1 cellular context compared by ENCODE assay signal in the genomic region with DNA sequence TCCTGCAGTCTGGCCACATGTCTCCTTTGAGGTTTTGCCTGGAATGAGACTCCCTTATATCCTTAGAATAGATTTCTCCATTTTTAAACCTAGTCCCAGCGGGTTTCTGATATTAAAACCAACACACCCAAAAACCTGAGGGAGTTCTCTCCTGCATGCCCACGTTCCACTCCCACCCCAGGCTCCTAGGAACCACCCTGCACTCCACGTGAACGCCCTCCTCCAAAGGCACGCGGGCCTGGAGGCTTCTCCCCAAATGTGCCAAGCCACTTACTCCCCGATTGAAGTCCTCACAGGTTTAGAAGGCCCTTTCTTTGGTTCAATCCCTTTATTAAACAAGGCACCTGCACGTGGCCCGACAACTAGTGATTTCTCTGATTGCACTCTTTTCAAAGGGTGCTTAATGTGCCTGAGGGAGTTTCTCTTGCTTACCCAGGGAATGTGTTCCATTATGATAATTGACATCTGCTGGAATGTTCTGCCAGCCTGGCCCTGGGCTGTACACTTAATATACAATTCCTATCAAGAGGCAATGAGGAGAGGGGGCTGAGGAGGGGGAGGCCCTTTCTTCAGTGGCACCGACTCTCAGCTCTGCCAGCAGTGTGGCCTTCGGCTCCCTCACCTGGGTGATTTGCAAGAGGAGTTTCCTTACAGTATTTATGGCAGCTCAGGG.
TF ChIP-seq lines count a peak whose summit lies in the region.

No MANE protein-coding gene starts in this region.

TF ChIP-seq in SK-N-SH treated with all-trans-retinoic acid at 6 μM for 48 hours, 23 proteins besides CTCF, POLR2A, EP300 and RAD21 (continued from another document):
- TF ChIP-seq, protein P1, sequence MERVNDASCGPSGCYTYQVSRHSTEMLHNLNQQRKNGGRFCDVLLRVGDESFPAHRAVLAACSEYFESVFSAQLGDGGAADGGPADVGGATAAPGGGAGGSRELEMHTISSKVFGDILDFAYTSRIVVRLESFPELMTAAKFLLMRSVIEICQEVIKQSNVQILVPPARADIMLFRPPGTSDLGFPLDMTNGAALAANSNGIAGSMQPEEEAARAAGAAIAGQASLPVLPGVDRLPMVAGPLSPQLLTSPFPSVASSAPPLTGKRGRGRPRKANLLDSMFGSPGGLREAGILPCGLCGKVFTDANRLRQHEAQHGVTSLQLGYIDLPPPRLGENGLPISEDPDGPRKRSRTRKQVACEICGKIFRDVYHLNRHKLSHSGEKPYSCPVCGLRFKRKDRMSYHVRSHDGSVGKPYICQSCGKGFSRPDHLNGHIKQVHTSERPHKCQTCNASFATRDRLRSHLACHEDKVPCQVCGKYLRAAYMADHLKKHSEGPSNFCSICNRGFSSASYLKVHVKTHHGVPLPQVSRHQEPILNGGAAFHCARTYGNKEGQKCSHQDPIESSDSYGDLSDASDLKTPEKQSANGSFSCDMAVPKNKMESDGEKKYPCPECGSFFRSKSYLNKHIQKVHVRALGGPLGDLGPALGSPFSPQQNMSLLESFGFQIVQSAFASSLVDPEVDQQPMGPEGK (CRISPR knock-in tag; IDR thresholded peaks at IDR 0.05; ENCODE audit: borderline replicate concordance) = no peak
- TF ChIP-seq ZFP30 (CRISPR knock-in tag; IDR thresholded peaks at IDR 0.05) (no peak), SNAI2 (CRISPR knock-in tag; IDR thresholded peaks at IDR 0.05) (no peak), TOX (CRISPR knock-in tag; IDR thresholded peaks at IDR 0.05; ENCODE audit: borderline replicate concordance) (no peak), ZNF8 (CRISPR knock-in tag; IDR thresholded peaks at IDR 0.05) (no peak), BACH2 (CRISPR knock-in tag; IDR thresholded peaks at IDR 0.05; ENCODE audit: borderline replicate concordance) (no peak), CSDC2 (CRISPR knock-in tag; IDR thresholded peaks at IDR 0.05) (no peak)
- TF ChIP-seq, protein P2, sequence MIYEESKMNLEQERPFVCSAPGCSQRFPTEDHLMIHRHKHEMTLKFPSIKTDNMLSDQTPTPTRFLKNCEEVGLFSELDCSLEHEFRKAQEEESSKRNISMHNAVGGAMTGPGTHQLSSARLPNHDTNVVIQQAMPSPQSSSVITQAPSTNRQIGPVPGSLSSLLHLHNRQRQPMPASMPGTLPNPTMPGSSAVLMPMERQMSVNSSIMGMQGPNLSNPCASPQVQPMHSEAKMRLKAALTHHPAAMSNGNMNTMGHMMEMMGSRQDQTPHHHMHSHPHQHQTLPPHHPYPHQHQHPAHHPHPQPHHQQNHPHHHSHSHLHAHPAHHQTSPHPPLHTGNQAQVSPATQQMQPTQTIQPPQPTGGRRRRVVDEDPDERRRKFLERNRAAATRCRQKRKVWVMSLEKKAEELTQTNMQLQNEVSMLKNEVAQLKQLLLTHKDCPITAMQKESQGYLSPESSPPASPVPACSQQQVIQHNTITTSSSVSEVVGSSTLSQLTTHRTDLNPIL (CRISPR knock-in tag; IDR thresholded peaks at IDR 0.05; ENCODE audit: low read depth) = no peak
- TF ChIP-seq, protein P3, sequence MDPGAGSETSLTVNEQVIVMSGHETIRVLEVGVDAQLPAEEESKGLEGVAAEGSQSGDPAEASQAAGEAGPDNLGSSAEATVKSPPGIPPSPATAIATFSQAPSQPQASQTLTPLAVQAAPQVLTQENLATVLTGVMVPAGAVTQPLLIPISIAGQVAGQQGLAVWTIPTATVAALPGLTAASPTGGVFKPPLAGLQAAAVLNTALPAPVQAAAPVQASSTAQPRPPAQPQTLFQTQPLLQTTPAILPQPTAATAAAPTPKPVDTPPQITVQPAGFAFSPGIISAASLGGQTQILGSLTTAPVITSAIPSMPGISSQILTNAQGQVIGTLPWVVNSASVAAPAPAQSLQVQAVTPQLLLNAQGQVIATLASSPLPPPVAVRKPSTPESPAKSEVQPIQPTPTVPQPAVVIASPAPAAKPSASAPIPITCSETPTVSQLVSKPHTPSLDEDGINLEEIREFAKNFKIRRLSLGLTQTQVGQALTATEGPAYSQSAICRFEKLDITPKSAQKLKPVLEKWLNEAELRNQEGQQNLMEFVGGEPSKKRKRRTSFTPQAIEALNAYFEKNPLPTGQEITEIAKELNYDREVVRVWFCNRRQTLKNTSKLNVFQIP (CRISPR knock-in tag; IDR thresholded peaks at IDR 0.05; ENCODE audit: borderline replicate concordance, low read depth) = no peak
